In genomic region chr18:79441261-79441819, GRCh38 we compare ENCODE assay signal across 20 cellular contexts.
"Had no signal": no experiment of that assay in that cellular context is flagged by ENCODE, and none has a peak within 500 bp of the region (broad histone marks: within the 10 kb centered on the region; RNA-seq: fewer than 3 reads in every experiment).

No MANE protein-coding gene starts in this region.

- H3K27ac ChIP-seq: body of pancreas, colonic mucosa, neutrophil, vagina had no signal

- H3K9me3 ChIP-seq: body of pancreas, colonic mucosa, neutrophil, SK-N-SH, tibial nerve, vagina had no signal

- H3K4me2 ChIP-seq: SK-N-SH had no signal

- H3K27ac Mint-ChIP-seq: activated CD8-positive, alpha-beta T cell treated with anti-CD3 and anti-CD28 coated beads, Interleukin-2, amount 10 ng/mL, durations not matched to agents 7 days and 5 days; stimulated activated effector memory CD8-positive, alpha-beta T cell treated with anti-CD3 and anti-CD28 coated beads, Interleukin-12 subunit alpha, Interleukin-12 subunit beta, amount 100 ng/mL, for 72 hours; T-cell had no signal

- H3K4me3 Mint-ChIP-seq: activated CD8-positive, alpha-beta T cell treated with anti-CD3 and anti-CD28 coated beads, Interleukin-2, amount 10 ng/mL, durations not matched to agents 7 days and 5 days; stimulated activated effector memory CD8-positive, alpha-beta T cell treated with anti-CD3 and anti-CD28 coated beads, Interleukin-12 subunit alpha, Interleukin-12 subunit beta, amount 100 ng/mL, for 72 hours; T-cell had no signal

- H3K27me3 ChIP-seq: body of pancreas, colonic mucosa, neutrophil, tibial nerve, vagina had no signal

- H3K9me3 Mint-ChIP-seq: stimulated activated effector memory CD8-positive, alpha-beta T cell treated with anti-CD3 and anti-CD28 coated beads, Interleukin-12 subunit alpha, Interleukin-12 subunit beta, amount 100 ng/mL, for 72 hours; T-cell had no signal

- H3K27me3 Mint-ChIP-seq: T-cell had no signal

- H3K4me1 ChIP-seq: body of pancreas, colonic mucosa had no signal

- H3K4me3 ChIP-seq: body of pancreas, colonic mucosa, tibial nerve, vagina had no signal

- H3K36me3 ChIP-seq: colonic mucosa, neutrophil, vagina had no signal

- ATAC-seq: activated CD8-positive, alpha-beta T cell treated with anti-CD3 and anti-CD28 coated beads, Interleukin-2, amount 10 ng/mL, durations not matched to agents 7 days and 5 days; body of pancreas; left ventricle myocardium superior; stimulated activated effector memory CD8-positive, alpha-beta T cell treated with anti-CD3 and anti-CD28 coated beads, Interleukin-12 subunit alpha, Interleukin-12 subunit beta, amount 100 ng/mL, for 72 hours; T-cell had no signal

- DNase-seq: activated CD4-positive, alpha-beta T cell treated with anti-CD3 and anti-CD28 coated beads for 1 hour; activated CD8-positive, alpha-beta memory T cell treated with anti-CD3 and anti-CD28 coated beads, Interleukin-2, amount 50 U/mL, for 48 hours; activated CD8-positive, alpha-beta T cell treated with anti-CD3 and anti-CD28 coated beads, Interleukin-2, amount 10 ng/mL, durations not matched to agents 7 days and 5 days; activated naive CD4-positive, alpha-beta T cell; amniotic stem cell; body of pancreas; caudate nucleus; foreskin fibroblast; hypothalamus; kidney; left ventricle myocardium superior; posterior cingulate gyrus; SK-N-SH; substantia nigra had no signal
